In the genomic region with DNA sequence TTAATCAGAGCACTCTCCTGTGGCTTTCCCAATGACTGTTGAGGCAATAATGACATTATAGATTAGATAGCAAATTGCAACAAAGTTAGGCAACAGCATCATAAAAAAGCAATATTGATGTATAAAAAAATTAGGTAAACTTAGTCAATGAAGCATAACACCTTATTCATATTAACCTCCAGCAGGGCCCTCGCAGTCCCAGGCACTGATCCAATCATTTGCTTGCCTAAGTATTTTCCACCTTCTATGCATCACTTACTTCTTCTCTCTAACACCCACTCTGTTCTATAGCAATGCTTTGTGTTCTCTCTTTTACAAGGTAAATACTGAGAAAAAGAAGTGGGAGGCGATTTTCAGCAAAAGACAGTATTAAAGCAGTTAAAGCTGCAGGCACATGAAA, we compare ENCODE assay signal across 25 cellular contexts.
"Had no signal": no experiment of that assay in that cellular context is flagged by ENCODE, and none has a peak within 500 bp of the region (broad histone marks: within the 10 kb centered on the region; RNA-seq: fewer than 3 reads in every experiment).

No MANE protein-coding gene starts in this region.

- H3K27ac Mint-ChIP-seq: activated CD4-positive, alpha-beta T cell treated with anti-CD3 and anti-CD28 coated beads, Interleukin-2, amount 10 ng/mL, durations not matched to agents 24 days and 14 days; activated CD8-positive, alpha-beta T cell treated with anti-CD3 and anti-CD28 coated beads for 36 hours; activated naive CD4-positive, alpha-beta T cell treated with anti-CD3 and anti-CD28 coated beads, Interleukin-2, amount 10 ng/mL, durations not matched to agents 7 days and 5 days; activated naive CD8-positive, alpha-beta T cell; activated naive CD8-positive, alpha-beta T cell treated with anti-CD3 and anti-CD28 coated beads, Interleukin-2, amount 50 U/mL, for 24 hours; activated T-cell treated with anti-CD3 and anti-CD28 coated beads, Interleukin-2, amount 50 U/mL, for 24 hours; activated T-helper 1 cell treated with anti-CD3 and anti-CD28 coated beads, Interleukin-12 subunit alpha, Interleukin-12 subunit beta, Interleukin-2, Interleukin-4 antibody, amounts not matched to agents 30 ng/mL and 10 ng/mL and 1 ng/mL, durations not matched to agents 14 hours and 24 hours and 36 hours; brain had no signal

- H3K27me3 Mint-ChIP-seq: activated CD4-positive, alpha-beta T cell treated with anti-CD3 and anti-CD28 coated beads, Interleukin-2, amount 10 ng/mL, durations not matched to agents 24 days and 14 days; activated CD8-positive, alpha-beta T cell treated with anti-CD3 and anti-CD28 coated beads for 36 hours; activated naive CD4-positive, alpha-beta T cell treated with anti-CD3 and anti-CD28 coated beads, Interleukin-2, amount 10 ng/mL, durations not matched to agents 7 days and 5 days; activated naive CD8-positive, alpha-beta T cell; activated naive CD8-positive, alpha-beta T cell treated with anti-CD3 and anti-CD28 coated beads, Interleukin-2, amount 50 U/mL, for 24 hours; activated T-cell treated with anti-CD3 and anti-CD28 coated beads, Interleukin-2, amount 50 U/mL, for 24 hours; brain had no signal

- H3K36me3 ChIP-seq: SJCRH30 had no signal

- H3K9me3 ChIP-seq: SJCRH30 had no signal

- ATAC-seq: activated CD8-positive, alpha-beta T cell treated with anti-CD3 and anti-CD28 coated beads for 36 hours; activated naive CD8-positive, alpha-beta T cell treated with anti-CD3 and anti-CD28 coated beads, Interleukin-2, amount 50 U/mL, for 24 hours; K562; Panc1 had no signal

- H3K4me1 Mint-ChIP-seq: activated CD4-positive, alpha-beta T cell treated with anti-CD3 and anti-CD28 coated beads, Interleukin-2, amount 10 ng/mL, durations not matched to agents 24 days and 14 days; activated naive CD4-positive, alpha-beta T cell treated with anti-CD3 and anti-CD28 coated beads, Interleukin-2, amount 10 ng/mL, durations not matched to agents 7 days and 5 days; activated naive CD8-positive, alpha-beta T cell treated with anti-CD3 and anti-CD28 coated beads, Interleukin-2, amount 50 U/mL, for 24 hours; brain had no signal

- H3K4me3 ChIP-seq: K562, SJCRH30, SK-N-MC had no signal

- H3K4me1 ChIP-seq: SJCRH30 had no signal

- H3K27ac ChIP-seq: SJCRH30, SK-N-MC had no signal

- H3K36me3 Mint-ChIP-seq: activated naive CD4-positive, alpha-beta T cell treated with anti-CD3 and anti-CD28 coated beads, Interleukin-2, amount 10 ng/mL, durations not matched to agents 7 days and 5 days; activated naive CD8-positive, alpha-beta T cell; brain had no signal

- H3K27me3 ChIP-seq: SJCRH30 had no signal

- DNase-seq: activated CD4-positive, alpha-beta T cell treated with anti-CD3 and anti-CD28 coated beads, Interleukin-2, amount 10 ng/mL, durations not matched to agents 24 days and 14 days; activated CD4-positive, alpha-beta T cell treated with anti-CD3 and anti-CD28 coated beads, Interleukin-2, amount 50 U/mL, for 4 hours; activated CD8-positive, alpha-beta T cell treated with anti-CD3 and anti-CD28 coated beads for 36 hours; activated naive CD4-positive, alpha-beta T cell treated with anti-CD3 and anti-CD28 coated beads, Interleukin-2, amount 10 ng/mL, durations not matched to agents 7 days and 5 days; activated naive CD8-positive, alpha-beta T cell treated with anti-CD3 and anti-CD28 coated beads, Interleukin-2, amount 50 U/mL, for 24 hours; activated T-cell treated with anti-CD3 and anti-CD28 coated beads, Interleukin-2, amount 50 U/mL, for 24 hours; cerebellar nuclear complex; NCI-H1048; NCI-H1105 treated with DMSO at 0.1 percent for 48 hours; NCI-H1436; NCI-H1694; NCI-H1930; NCI-H2107; NCI-H2171; NCI-H446 treated with DMSO at 0.1 percent for 48 hours; NCI-H524; SHP77; SJCRH30; T1000 had no signal

- H3K4me3 Mint-ChIP-seq: activated CD4-positive, alpha-beta T cell treated with anti-CD3 and anti-CD28 coated beads, Interleukin-2, amount 10 ng/mL, durations not matched to agents 24 days and 14 days; activated CD8-positive, alpha-beta T cell treated with anti-CD3 and anti-CD28 coated beads for 36 hours; activated naive CD4-positive, alpha-beta T cell treated with anti-CD3 and anti-CD28 coated beads, Interleukin-2, amount 10 ng/mL, durations not matched to agents 7 days and 5 days; activated naive CD8-positive, alpha-beta T cell; activated naive CD8-positive, alpha-beta T cell treated with anti-CD3 and anti-CD28 coated beads, Interleukin-2, amount 50 U/mL, for 24 hours; activated T-cell treated with anti-CD3 and anti-CD28 coated beads, Interleukin-2, amount 50 U/mL, for 24 hours; activated T-helper 1 cell treated with anti-CD3 and anti-CD28 coated beads, Interleukin-12 subunit alpha, Interleukin-12 subunit beta, Interleukin-2, Interleukin-4 antibody, amounts not matched to agents 30 ng/mL and 10 ng/mL and 1 ng/mL, durations not matched to agents 14 hours and 24 hours and 36 hours; brain had no signal

- H3K9me3 Mint-ChIP-seq: brain had no signal
